Comparison of ENCODE assay signal across 1 cellular context in genomic region chr19:45094158-45094557, GRCh38.
TF ChIP-seq lines count a peak whose summit lies in the region.

No MANE protein-coding gene starts in this region.

TF ChIP-seq in GM12878, 131 proteins besides CTCF, POLR2A, EP300 and RAD21:
- TF ChIP-seq GABPA (IDR thresholded peaks at IDR 0.05; ENCODE audit: low read depth), result no peak
- TF ChIP-seq NFIC (IDR thresholded peaks at IDR 0.05; ENCODE audit: low read depth, low read length), result no peak
- TF ChIP-seq PKNOX1 (IDR thresholded peaks at IDR 0.05), result peak; percentile 59
- TF ChIP-seq DPF2 (IDR thresholded peaks at IDR 0.05), result no peak
- no peak for TF ChIP-seq SIX5 (IDR thresholded peaks at IDR 0.05; ENCODE audit: low read depth, low read length, severe bottlenecking)
